ENCODE assay signal across 8 cellular contexts in the genomic region with DNA sequence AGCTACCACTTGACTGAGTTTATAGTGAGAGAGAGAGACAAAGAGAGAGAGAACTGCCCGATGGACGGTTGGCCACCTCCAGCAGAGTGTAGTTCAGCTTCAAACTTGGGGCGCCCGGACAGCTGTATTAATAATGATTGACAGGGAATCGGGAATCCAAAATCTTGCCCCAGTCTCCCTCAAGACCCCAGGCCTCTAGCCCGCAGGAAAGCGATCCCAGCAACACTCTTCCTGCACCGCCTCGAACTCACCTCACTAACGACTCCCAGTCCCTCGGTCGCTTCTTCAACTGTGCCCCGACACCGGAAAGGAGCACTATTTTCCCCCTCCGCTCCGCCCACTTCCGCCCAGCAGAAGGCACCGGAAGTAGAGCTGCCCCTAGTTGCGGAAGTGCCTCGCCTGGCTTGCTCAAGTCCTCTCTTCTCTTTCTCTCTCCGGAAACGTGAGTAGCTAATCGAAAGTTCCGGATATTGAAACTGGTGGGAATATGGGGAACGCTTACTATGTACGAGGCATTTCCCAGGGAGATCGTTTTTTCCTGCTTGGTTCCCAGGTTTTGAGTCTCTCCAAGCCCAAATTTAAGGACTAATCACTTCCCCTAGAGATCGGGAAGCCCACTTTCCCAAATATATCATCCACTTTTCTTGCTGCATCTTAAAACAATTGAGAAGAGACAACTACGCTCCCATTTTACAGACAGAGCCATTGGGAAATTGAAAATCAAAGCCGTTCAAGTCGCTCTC. TPM values are rescaled to one million over a fixed set of nuclear protein-coding genes. Genes with fewer than 3 reads are reported as not detected.
DNase-seq lines count a peak whose midpoint lies in the region; ATAC-seq and TF ChIP-seq lines count a peak whose summit lies in the region.

A gene with protein sequence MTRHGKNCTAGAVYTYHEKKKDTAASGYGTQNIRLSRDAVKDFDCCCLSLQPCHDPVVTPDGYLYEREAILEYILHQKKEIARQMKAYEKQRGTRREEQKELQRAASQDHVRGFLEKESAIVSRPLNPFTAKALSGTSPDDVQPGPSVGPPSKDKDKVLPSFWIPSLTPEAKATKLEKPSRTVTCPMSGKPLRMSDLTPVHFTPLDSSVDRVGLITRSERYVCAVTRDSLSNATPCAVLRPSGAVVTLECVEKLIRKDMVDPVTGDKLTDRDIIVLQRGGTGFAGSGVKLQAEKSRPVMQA (minus strand): TSS at position 293 of the 743 bp plus-strand sequence. CDS start 19,865 bp downstream, outside the sequence.

- peak within 1 kb of the TSS; percentile 63 for H3K4me3 ChIP-seq in BJ (ENCODE audit: low read depth, low read length)
- peak within 1 kb of the TSS; percentile 59 to 87 (median 83) for H3K4me3 ChIP-seq in liver (ENCODE audit: low read depth in 1 of 3, low read length in 3 of 3)

- CTCF ChIA-PET in BJ (lab: Yijun Ruan, JAX), result interaction anchor here (0.9 to 2.7 kb wide), 7 partner anchors 11 to 107 kb away, joined by 3 to 37 read pairs (median 4); a partner anchor contains a TSS

- H3K4me1 ChIP-seq in liver (ENCODE audit: control insufficient read depth in 4 of 4, insufficient read depth in 4 of 4, low read length in 3 of 4), result peaks cover 4 to 22% (median 18%) of the 10 kb centered on the region in 4 donors

- TF ChIP-seq RAD21 in liver (IDR thresholded peaks at IDR 0.05), result peak; percentile 38 to 39

- H3K9me3 ChIP-seq in liver (ENCODE audit: control insufficient read depth in 4 of 4, low read length in 3 of 4), result no peaks in the 10 kb centered on the region

- peak within 1 kb of the TSS; percentile 7 to 32 for H3K27ac ChIP-seq in liver (ENCODE audit: low read depth in 1 of 2, low read length in 2 of 2)

- POLR2A ChIA-PET in BJ (lab: Charles Lee), result interaction anchor here (1.2 to 1.3 kb wide), 2 partner anchors 60 kb away, joined by 4 to 8 read pairs; a partner anchor contains a TSS

- peak within 1 kb of the TSS; percentile 71 to 90 for H3K9ac ChIP-seq in liver (ENCODE audit: low read depth in 1 of 2, low read length in 2 of 2)

- peaks cover 3% of the 10 kb centered on the region for H3K36me3 ChIP-seq in BJ (ENCODE audit: control insufficient read depth, insufficient read depth, low read length)
- H3K36me3 ChIP-seq in liver (ENCODE audit: control insufficient read depth in 4 of 4, insufficient read depth in 3 of 4, low read depth in 1 of 4, low read length in 3 of 4), result peaks cover 0 to 3% (median under 1%) of the 10 kb centered on the region in 4 donors

- DNase-seq in BJ (ENCODE audit: low read depth), result peak; percentile 70
- peak; percentile 98 for DNase-seq in NCI-H82 (lab: John Stamatoyannopoulos, UW)
- DNase-seq in activated CD4-positive, alpha-beta T cell treated with anti-CD3 and anti-CD28 coated beads, Interleukin-2, amount 50 U/mL, for 4 hours, result peak; percentile 95 to 96
- peak; percentile 96 for DNase-seq in dermis blood vessel endothelial cell
- DNase-seq in stimulated activated CD4-positive, alpha-beta T cell treated with anti-CD3 and anti-CD28 coated beads, Interleukin-4, amount 100 ng/mL, for 1 hour, result peak; percentile 94

- H3K27me3 ChIP-seq in BJ (ENCODE audit: control insufficient read depth, insufficient read depth, low read length) (no peaks in the 10 kb centered on the region), liver (ENCODE audit: control insufficient read depth in 4 of 4, insufficient read depth in 4 of 4, low read length in 3 of 4) (no peaks in the 10 kb centered on the region)

- no peak for TF ChIP-seq CTCF in BJ (IDR thresholded peaks at IDR 0.05; ENCODE audit: insufficient read depth, low read depth, low read length)
- no peak for TF ChIP-seq CTCF in liver (IDR thresholded peaks at IDR 0.05; ENCODE audit: low read depth, low read length, missing input control)

- 2% methylated on average over 31 of the region's 31 CpGs for WGBS in liver

- peak; percentile 88 for ATAC-seq in GM19351 (IDR thresholded peaks at IDR 0.05; ENCODE audit: unreplicated experiment)
- ATAC-seq in HG03520 (IDR thresholded peaks at IDR 0.05; ENCODE audit: unreplicated experiment), result peak; percentile 86

TF ChIP-seq in liver, 16 proteins besides CTCF, POLR2A, EP300 and RAD21:
- peak; percentile 88 to 90 for TF ChIP-seq EGR1 (IDR thresholded peaks at IDR 0.05; ENCODE audit: low read depth in 2 of 2)
- no peak for TF ChIP-seq JUND (IDR thresholded peaks at IDR 0.05)
- peak; percentile 89 for TF ChIP-seq TAF1 (conservative IDR thresholded peaks at IDR 0.05)
- peak; percentile 38 for TF ChIP-seq FOXA1 (IDR thresholded peaks at IDR 0.05)
- TF ChIP-seq, protein P1, sequence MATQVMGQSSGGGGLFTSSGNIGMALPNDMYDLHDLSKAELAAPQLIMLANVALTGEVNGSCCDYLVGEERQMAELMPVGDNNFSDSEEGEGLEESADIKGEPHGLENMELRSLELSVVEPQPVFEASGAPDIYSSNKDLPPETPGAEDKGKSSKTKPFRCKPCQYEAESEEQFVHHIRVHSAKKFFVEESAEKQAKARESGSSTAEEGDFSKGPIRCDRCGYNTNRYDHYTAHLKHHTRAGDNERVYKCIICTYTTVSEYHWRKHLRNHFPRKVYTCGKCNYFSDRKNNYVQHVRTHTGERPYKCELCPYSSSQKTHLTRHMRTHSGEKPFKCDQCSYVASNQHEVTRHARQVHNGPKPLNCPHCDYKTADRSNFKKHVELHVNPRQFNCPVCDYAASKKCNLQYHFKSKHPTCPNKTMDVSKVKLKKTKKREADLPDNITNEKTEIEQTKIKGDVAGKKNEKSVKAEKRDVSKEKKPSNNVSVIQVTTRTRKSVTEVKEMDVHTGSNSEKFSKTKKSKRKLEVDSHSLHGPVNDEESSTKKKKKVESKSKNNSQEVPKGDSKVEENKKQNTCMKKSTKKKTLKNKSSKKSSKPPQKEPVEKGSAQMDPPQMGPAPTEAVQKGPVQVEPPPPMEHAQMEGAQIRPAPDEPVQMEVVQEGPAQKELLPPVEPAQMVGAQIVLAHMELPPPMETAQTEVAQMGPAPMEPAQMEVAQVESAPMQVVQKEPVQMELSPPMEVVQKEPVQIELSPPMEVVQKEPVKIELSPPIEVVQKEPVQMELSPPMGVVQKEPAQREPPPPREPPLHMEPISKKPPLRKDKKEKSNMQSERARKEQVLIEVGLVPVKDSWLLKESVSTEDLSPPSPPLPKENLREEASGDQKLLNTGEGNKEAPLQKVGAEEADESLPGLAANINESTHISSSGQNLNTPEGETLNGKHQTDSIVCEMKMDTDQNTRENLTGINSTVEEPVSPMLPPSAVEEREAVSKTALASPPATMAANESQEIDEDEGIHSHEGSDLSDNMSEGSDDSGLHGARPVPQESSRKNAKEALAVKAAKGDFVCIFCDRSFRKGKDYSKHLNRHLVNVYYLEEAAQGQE (IDR thresholded peaks at IDR 0.05), result peak; percentile 91
- peak; percentile 100 for TF ChIP-seq GABPA (IDR thresholded peaks at IDR 0.05 in 1 of 2, conservative IDR thresholded peaks at IDR 0.05 in 1 of 2)
- TF ChIP-seq, protein P2, sequence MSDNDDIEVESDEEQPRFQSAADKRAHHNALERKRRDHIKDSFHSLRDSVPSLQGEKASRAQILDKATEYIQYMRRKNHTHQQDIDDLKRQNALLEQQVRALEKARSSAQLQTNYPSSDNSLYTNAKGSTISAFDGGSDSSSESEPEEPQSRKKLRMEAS (IDR thresholded peaks at IDR 0.05), result peak; percentile 90
- peak; percentile 74 for TF ChIP-seq NR2F2 (IDR thresholded peaks at IDR 0.05)
- no peak for TF ChIP-seq FOXA2 (IDR thresholded peaks at IDR 0.05)
- TF ChIP-seq, protein P3, sequence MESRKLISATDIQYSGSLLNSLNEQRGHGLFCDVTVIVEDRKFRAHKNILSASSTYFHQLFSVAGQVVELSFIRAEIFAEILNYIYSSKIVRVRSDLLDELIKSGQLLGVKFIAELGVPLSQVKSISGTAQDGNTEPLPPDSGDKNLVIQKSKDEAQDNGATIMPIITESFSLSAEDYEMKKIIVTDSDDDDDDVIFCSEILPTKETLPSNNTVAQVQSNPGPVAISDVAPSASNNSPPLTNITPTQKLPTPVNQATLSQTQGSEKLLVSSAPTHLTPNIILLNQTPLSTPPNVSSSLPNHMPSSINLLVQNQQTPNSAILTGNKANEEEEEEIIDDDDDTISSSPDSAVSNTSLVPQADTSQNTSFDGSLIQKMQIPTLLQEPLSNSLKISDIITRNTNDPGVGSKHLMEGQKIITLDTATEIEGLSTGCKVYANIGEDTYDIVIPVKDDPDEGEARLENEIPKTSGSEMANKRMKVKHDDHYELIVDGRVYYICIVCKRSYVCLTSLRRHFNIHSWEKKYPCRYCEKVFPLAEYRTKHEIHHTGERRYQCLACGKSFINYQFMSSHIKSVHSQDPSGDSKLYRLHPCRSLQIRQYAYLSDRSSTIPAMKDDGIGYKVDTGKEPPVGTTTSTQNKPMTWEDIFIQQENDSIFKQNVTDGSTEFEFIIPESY (IDR thresholded peaks at IDR 0.05), result peak; percentile 87
- TF ChIP-seq RXRA (IDR thresholded peaks at IDR 0.05), result peak; percentile 30 to 47
- peak; percentile 19 to 20 for TF ChIP-seq HNF4A (conservative IDR thresholded peaks at IDR 0.05)
- TF ChIP-seq HNF4G (IDR thresholded peaks at IDR 0.05), result no peak
- TF ChIP-seq, protein P4, sequence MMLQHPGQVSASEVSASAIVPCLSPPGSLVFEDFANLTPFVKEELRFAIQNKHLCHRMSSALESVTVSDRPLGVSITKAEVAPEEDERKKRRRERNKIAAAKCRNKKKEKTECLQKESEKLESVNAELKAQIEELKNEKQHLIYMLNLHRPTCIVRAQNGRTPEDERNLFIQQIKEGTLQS (IDR thresholded peaks at IDR 0.05), result no peak
- TF ChIP-seq YY1 (IDR thresholded peaks at IDR 0.05), result peak; percentile 69
- peak; percentile 77 for TF ChIP-seq SP1 (IDR thresholded peaks at IDR 0.05)

RNA-seq across cellular contexts. Expression of the gene that starts here (rescaled TPM):
- polyA plus RNA-seq in BJ (2011; rRNA removed) (59.2 and 87.6 TPM in 2 replicates), liver (10 to 100 TPM; 27.7 to 45.2 TPM)
- 37.5 and 65.3 TPM in 2 replicates for polyA minus RNA-seq in BJ (2011; rRNA and poly(A)+ RNA removed)
- total RNA-seq in dermis blood vessel endothelial cell (90.4 and 98.7 TPM in 2 replicates), liver (10 to 100 TPM; 19.3 to 33.3 TPM)

Comparison
In these comparisons a context has a peak if more than half of its experiments do, and no peak if none do; other contexts are left out.
1. Peak in every context shown above with its lines: DNase-seq, ATAC-seq, H3K4me3 ChIP-seq and H3K27ac ChIP-seq.